In the genomic region with DNA sequence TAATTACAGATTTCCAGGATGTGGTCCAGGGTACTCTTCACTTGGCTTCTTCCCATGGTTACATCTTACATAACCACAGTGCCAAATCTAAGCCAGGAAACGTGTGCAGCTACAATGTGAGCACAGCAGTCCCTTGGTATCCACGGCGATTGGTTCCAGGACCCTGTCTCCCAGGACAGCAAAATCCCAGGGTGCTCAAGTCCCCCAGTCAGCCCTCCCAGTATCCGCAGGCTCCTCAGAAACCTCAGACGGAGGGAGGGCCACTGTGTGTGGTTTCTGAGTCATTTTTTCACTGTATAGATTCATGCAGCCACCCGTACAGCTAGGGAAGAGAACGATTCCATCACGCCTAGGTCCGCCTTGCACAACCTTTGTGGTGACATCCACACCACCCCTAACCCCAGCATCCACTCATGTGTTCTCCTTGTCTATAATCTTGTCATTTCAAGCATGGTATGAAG, we compare ENCODE assay signal across 11 cellular contexts. TPM values are rescaled to one million over a fixed set of nuclear protein-coding genes. Genes with fewer than 3 reads are reported as not detected.
DNase-seq lines count a peak whose midpoint lies in the region; ATAC-seq, FAIRE-seq and TF ChIP-seq lines count a peak whose summit lies in the region.
"Had no signal": no experiment of that assay in that cellular context is flagged by ENCODE, and none has a peak within 500 bp of the region (broad histone marks: within the 10 kb centered on the region; RNA-seq: fewer than 3 reads in every experiment).

No MANE protein-coding gene starts in this region.

- peaks cover 8% of the 10 kb centered on the region for H3K27me3 Mint-ChIP-seq in activated T-cell treated with anti-CD3 and anti-CD28 coated beads, Interleukin-2, amount 50 U/mL, for 4 hours (ENCODE audit: low read depth)

- H3K4me3 Mint-ChIP-seq in activated T-cell treated with anti-CD3 and anti-CD28 coated beads, Interleukin-2, amount 50 U/mL, for 4 hours = no peak overlapping the region
- H3K4me3 Mint-ChIP-seq: B cell had no signal

- no peak for DNase-seq in activated T-cell treated with anti-CD3 and anti-CD28 coated beads, Interleukin-2, amount 50 U/mL, for 4 hours
- no peak for DNase-seq in activated T-cell treated with anti-CD3 and anti-CD28 coated beads, Interleukin-2, amount 50 U/mL, for 1 hour
- DNase-seq in SJSA1 (ENCODE audit: low read depth in 1 of 2, low spot score in 2 of 2) = peak; percentile 87 to 90
- DNase-seq in epithelial cell of prostate (ENCODE audit: low read depth, low spot score) = peak; percentile 68
- peak in 10 of 49 donors; percentile 11 to 62 (median 37) for DNase-seq in substantia nigra (lab: John Stamatoyannopoulos, UW)
- DNase-seq in GM19239 (ENCODE audit: insufficient read length, low spot score) = no peak
- no peak for DNase-seq in ascending aorta (ENCODE audit: low spot score in 2 of 2)
- DNase-seq: NCI-H510A, pancreas had no signal

- H3K36me3 Mint-ChIP-seq in activated T-cell treated with anti-CD3 and anti-CD28 coated beads, Interleukin-2, amount 50 U/mL, for 4 hours (ENCODE audit: insufficient read depth) = no peaks in the 10 kb centered on the region

- ATAC-seq in activated T-cell treated with anti-CD3 and anti-CD28 coated beads, Interleukin-2, amount 50 U/mL, for 4 hours = peak; percentile 18 to 46
- ATAC-seq in GM18517 (IDR thresholded peaks at IDR 0.05; ENCODE audit: unreplicated experiment) = no peak

- H3K27me3 ChIP-seq in SJSA1 (replicated peaks) = no peaks in the 10 kb centered on the region
- H3K27me3 ChIP-seq in ascending aorta = no peaks in the 10 kb centered on the region
- H3K27me3 ChIP-seq: pancreas had no signal

- no peak for FAIRE-seq in GM19239 (lab: Jason Lieb, UNC)
- FAIRE-seq: pancreas had no signal

- H3K9me3 ChIP-seq in SJSA1 (replicated peaks) (0 out of 2 replicates have a peak, but pooled peaks cover 3% of the 10 kb centered on the region), ascending aorta (no peaks in the 10 kb centered on the region)
- H3K9me3 ChIP-seq: pancreas had no signal

- intact Hi-C loops in ascending aorta (cut with DNase I) = no loop called here

- H3K9me3 Mint-ChIP-seq in activated T-cell treated with anti-CD3 and anti-CD28 coated beads, Interleukin-2, amount 50 U/mL, for 4 hours = no peaks in the 10 kb centered on the region

- H3K4me1 ChIP-seq in SJSA1 (replicated peaks) (peaks cover 33% of the 10 kb centered on the region), ascending aorta (no peaks in the 10 kb centered on the region)
- H3K4me1 ChIP-seq: pancreas had no signal

- H3K4me3 ChIP-seq in SJSA1 = no peak overlapping the region
- H3K4me3 ChIP-seq in ascending aorta = no peak overlapping the region
- H3K4me3 ChIP-seq: pancreas had no signal

- TF ChIP-seq CTCF in ascending aorta (IDR thresholded peaks at IDR 0.05) = no peak

- H3K36me3 ChIP-seq in SJSA1 = no peaks in the 10 kb centered on the region
- H3K36me3 ChIP-seq in ascending aorta = no peaks in the 10 kb centered on the region
- H3K36me3 ChIP-seq: pancreas had no signal

- H3K4me1 Mint-ChIP-seq in activated T-cell treated with anti-CD3 and anti-CD28 coated beads, Interleukin-2, amount 50 U/mL, for 4 hours (ENCODE audit: low read depth) = peaks cover 19% of the 10 kb centered on the region
- H3K4me1 Mint-ChIP-seq: B cell had no signal

- H3K27ac ChIP-seq in SJSA1 = peak overlapping the region; percentile 31
- H3K27ac ChIP-seq in epithelial cell of prostate = peak overlapping the region; percentile 77
- peak overlapping the region; percentile 92 for H3K27ac ChIP-seq in substantia nigra (ENCODE audit: low read depth, low read length, poor library complexity, severe bottlenecking)
- no peak overlapping the region for H3K27ac ChIP-seq in ascending aorta
- H3K27ac ChIP-seq: pancreas had no signal

RNA-seq across cellular contexts. Expression of a gene that starts 11.1 kb away (rescaled TPM):
- not detected for total RNA-seq in activated T-cell treated with anti-CD3 and anti-CD28 coated beads, Interleukin-2, amount 50 U/mL, for 4 hours
- not detected in 2 replicates for total RNA-seq in SJSA1 (2014; rRNA removed; shearing (Covaris generic))
- not detected for total RNA-seq in ascending aorta
- total RNA-seq: B cell had no signal

Comparison
In these comparisons a context has a peak if more than half of its experiments do, and no peak if none do; other contexts are left out.
1. DNase-seq: peak in SJSA1 (2 of 2) and epithelial cell of prostate (single experiment); none in activated T-cell treated with anti-CD3 and anti-CD28 coated beads, Interleukin-2, amount 50 U/mL, for 4 hours (single experiment), activated T-cell treated with anti-CD3 and anti-CD28 coated beads, Interleukin-2, amount 50 U/mL, for 1 hour (single experiment), GM19239 (single experiment) and ascending aorta (0 of 2).
2. H3K27ac ChIP-seq: peak in SJSA1 (single experiment), epithelial cell of prostate (single experiment) and substantia nigra (single experiment); none in ascending aorta (0 of 2).